In genomic region chr3:5181479-5182141, GRCh38 we compare ENCODE assay signal across 10 cellular contexts. TPM values are rescaled to one million over a fixed set of nuclear protein-coding genes. Genes with fewer than 3 reads are reported as not detected.
A peak's percentile ranks its signal among the peaks of the same experiment; 100 is the strongest.
DNase-seq lines count a peak whose midpoint lies in the region; ATAC-seq and TF ChIP-seq lines count a peak whose summit lies in the region.
"Had no signal": no experiment of that assay in that cellular context is flagged by ENCODE, and none has a peak within 500 bp of the region (broad histone marks: within the 10 kb centered on the region; RNA-seq: fewer than 3 reads in every experiment).

No MANE protein-coding gene starts in this region.

- peak; percentile 66 for ATAC-seq in GM18867 (IDR thresholded peaks at IDR 0.05; ENCODE audit: unreplicated experiment)
- ATAC-seq in GM21717 (IDR thresholded peaks at IDR 0.05; ENCODE audit: unreplicated experiment), result peak; percentile 46
- peak; percentile 72 for ATAC-seq in HG03460 (IDR thresholded peaks at IDR 0.05; ENCODE audit: unreplicated experiment)
- peak; percentile 54 for ATAC-seq in mucosa of descending colon

- no peaks in the 10 kb centered on the region for H3K36me3 ChIP-seq in mucosa of descending colon (ENCODE audit: low read depth)

- no peak overlapping the region for H3K4me3 ChIP-seq in mucosa of descending colon

- DNase-seq in mucosa of descending colon (no peak), D341Med (ENCODE audit: low spot score) (no peak), mucosa of gallbladder (ENCODE audit: low spot score) (no peak), NCI-H1105 treated with DMSO at 0.1 percent for 48 hours (lab: John Stamatoyannopoulos, UW) (no peak)
- DNase-seq in stimulated activated CD4-positive, alpha-beta T cell treated with anti-CD3 and anti-CD28 coated beads, Interleukin-4, amount 100 ng/mL, for 1 hour, result no peak
- DNase-seq: activated CD4-positive, alpha-beta T cell treated with anti-CD3 and anti-CD28 coated beads for 48 hours; NCI-H2227 treated with DMSO at 0.1 percent for 48 hours had no signal

- no peaks in the 10 kb centered on the region for H3K9me3 ChIP-seq in mucosa of descending colon

- no peak for TF ChIP-seq CTCF in mucosa of descending colon (IDR thresholded peaks at IDR 0.05)

- H3K4me1 ChIP-seq in mucosa of descending colon (ENCODE audit: low read depth), result peaks cover 6% of the 10 kb centered on the region

- intact Hi-C loops in mucosa of descending colon (cut with DNase I, micrococcal nuclease), result loop anchor here in 1 of 2 donors (10.0 kb wide), 1 partner anchor 57 kb away; the partner anchor contains the start of gene ARL8B

RNA-seq across cellular contexts. Expression of gene EDEM1, which starts 5.9 kb away (rescaled TPM):
- total RNA-seq in mucosa of descending colon (10 to 100 TPM; 30.3 to 52.6 (median 45.4) TPM), mucosa of gallbladder (30.9 TPM)

RNA-seq across cellular contexts. Expression of gene ARL8B, which starts 59.5 kb away (rescaled TPM):
- total RNA-seq in mucosa of descending colon, result 10 to 100 TPM; 49.3 to 68.5 (median 57.6) TPM
- 52.3 TPM for total RNA-seq in mucosa of gallbladder
